Comparison of ENCODE assay signal across 1 cellular context in the genomic region with DNA sequence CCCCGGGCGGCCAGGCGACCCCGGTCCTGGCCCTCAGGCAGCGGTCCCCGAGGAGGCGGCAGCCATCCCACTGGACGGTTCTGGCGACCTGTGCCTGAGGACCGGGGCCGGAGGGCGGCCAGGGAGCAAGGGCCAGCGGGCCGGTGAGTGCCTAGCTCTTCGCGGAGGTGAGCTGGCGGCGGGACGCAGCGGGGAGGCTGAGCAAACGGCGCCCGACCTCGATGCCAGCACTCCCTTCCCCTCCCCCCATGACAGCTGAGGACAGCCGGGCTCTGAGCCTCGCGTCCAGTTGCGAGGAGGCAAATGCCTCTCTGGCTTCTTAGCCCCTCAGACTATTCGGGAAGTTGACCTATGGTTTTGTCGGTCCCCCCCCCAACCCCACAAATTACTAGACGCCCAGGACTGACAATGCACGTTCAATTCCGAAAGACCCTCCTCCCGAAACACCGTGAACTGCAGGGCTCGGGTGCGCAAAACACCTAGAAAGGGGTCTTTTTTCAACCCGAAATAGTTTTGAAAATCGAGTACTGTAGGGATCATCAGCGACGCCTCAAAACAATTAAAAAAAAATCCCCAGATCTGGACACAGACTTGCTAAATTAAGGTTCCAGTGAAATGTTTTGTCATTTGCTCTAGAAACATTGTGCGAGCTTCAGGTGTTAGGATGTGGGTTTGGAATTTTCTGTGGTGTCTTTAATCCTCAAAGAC.
TF ChIP-seq lines count a peak whose summit lies in the region.

No MANE protein-coding gene starts in this region.

TF ChIP-seq in WTC11, 78 proteins besides CTCF, POLR2A, EP300 and RAD21 (continued from another document):
- TF ChIP-seq, protein P1, sequence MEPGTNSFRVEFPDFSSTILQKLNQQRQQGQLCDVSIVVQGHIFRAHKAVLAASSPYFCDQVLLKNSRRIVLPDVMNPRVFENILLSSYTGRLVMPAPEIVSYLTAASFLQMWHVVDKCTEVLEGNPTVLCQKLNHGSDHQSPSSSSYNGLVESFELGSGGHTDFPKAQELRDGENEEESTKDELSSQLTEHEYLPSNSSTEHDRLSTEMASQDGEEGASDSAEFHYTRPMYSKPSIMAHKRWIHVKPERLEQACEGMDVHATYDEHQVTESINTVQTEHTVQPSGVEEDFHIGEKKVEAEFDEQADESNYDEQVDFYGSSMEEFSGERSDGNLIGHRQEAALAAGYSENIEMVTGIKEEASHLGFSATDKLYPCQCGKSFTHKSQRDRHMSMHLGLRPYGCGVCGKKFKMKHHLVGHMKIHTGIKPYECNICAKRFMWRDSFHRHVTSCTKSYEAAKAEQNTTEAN (CRISPR knock-in tag; IDR thresholded peaks at IDR 0.05), result 0 out of 2 replicates have a peak, but pooled peaks have one; percentile 2
- TF ChIP-seq FOXJ3 (CRISPR knock-in tag; IDR thresholded peaks at IDR 0.05; ENCODE audit: borderline replicate concordance), result no peak
